ENCODE assay signal across 8 cellular contexts in genomic region chr5:173917788-173918786, GRCh38. TPM values are rescaled to one million over a fixed set of nuclear protein-coding genes. Genes with fewer than 3 reads are reported as not detected.
DNase-seq lines count a peak whose midpoint lies in the region; ATAC-seq and TF ChIP-seq lines count a peak whose summit lies in the region.

No MANE protein-coding gene starts in this region.

- no peaks in the 10 kb centered on the region for H3K36me3 ChIP-seq in ACC112 (ENCODE audit: insufficient read depth, low read length)
- H3K36me3 ChIP-seq in WERI-Rb-1 = no peaks in the 10 kb centered on the region; the same call in 1 of the 2 replicates

- H3K27me3 ChIP-seq in ACC112 (ENCODE audit: insufficient read depth, low read length) (no peaks in the 10 kb centered on the region), WERI-Rb-1 (ENCODE audit: insufficient read depth, low read depth, severe bottlenecking) (no peaks in the 10 kb centered on the region)

- H3K4me3 ChIP-seq in ACC112 (ENCODE audit: low read depth, low read length) (peak overlapping the region; percentile 79), WERI-Rb-1 (ENCODE audit: low read depth, low read length) (peak overlapping the region; percentile 77), coronary artery (peak overlapping the region; percentile 67)

- peaks cover 25% of the 10 kb centered on the region for H3K4me1 ChIP-seq in ACC112 (ENCODE audit: control insufficient read depth, insufficient read depth, low read length, unreplicated experiment)

- ATAC-seq in GM18511 (IDR thresholded peaks at IDR 0.05; ENCODE audit: unreplicated experiment) (peak; percentile 96), HG02938 (IDR thresholded peaks at IDR 0.05; ENCODE audit: unreplicated experiment) (peak; percentile 83), left lobe of liver (peak; percentile 70)

- DNase-seq in NCI-H2029 treated with DMSO at 0.1 percent for 48 hours (lab: John Stamatoyannopoulos, UW) = peak; percentile 93
- peak; percentile 74 for DNase-seq in WERI-Rb-1
- no peak for DNase-seq in coronary artery (ENCODE audit: low spot score)
- DNase-seq in left lobe of liver (ENCODE audit: low spot score) = no peak
- peak; percentile 14 to 28 (median 16) for DNase-seq in stimulated activated CD4-positive, alpha-beta T cell treated with anti-CD3 and anti-CD28 coated beads, TNF-alpha, amount 100 ng/mL, for 1 hour (ENCODE audit: low read depth in 3 of 3, low spot score in 1 of 3)

- H2AFZ ChIP-seq in ACC112 (ENCODE audit: low read length, unreplicated experiment) = peak overlapping the region; percentile 5

- peaks cover 30% of the 10 kb centered on the region for H3K79me2 ChIP-seq in ACC112 (ENCODE audit: control insufficient read depth, insufficient read depth, low read length, unreplicated experiment)

- no peak for TF ChIP-seq CTCF in WERI-Rb-1 (IDR thresholded peaks at IDR 0.05; ENCODE audit: low read depth, low read length)
- no peak for TF ChIP-seq CTCF in coronary artery (IDR thresholded peaks at IDR 0.05)

- H3K27ac ChIP-seq in ACC112 (ENCODE audit: low read depth, low read length) = peak overlapping the region; percentile 88
- peak overlapping the region; percentile 97 for H3K27ac ChIP-seq in WERI-Rb-1
- peak overlapping the region; percentile 80 to 84 for H3K27ac ChIP-seq in coronary artery

- no peaks in the 10 kb centered on the region for H3K9me3 ChIP-seq in WERI-Rb-1 (ENCODE audit: severe bottlenecking)

RNA-seq across cellular contexts. Expression of gene CPEB4, which starts 29.9 kb away (rescaled TPM):
- total RNA-seq in left lobe of liver = 28.2 TPM

Comparison
In these comparisons a context has a peak if more than half of its experiments do, and no peak if none do; other contexts are left out.
1. DNase-seq: peak in NCI-H2029 treated with DMSO at 0.1 percent for 48 hours (single experiment), WERI-Rb-1 (single experiment) and stimulated activated CD4-positive, alpha-beta T cell treated with anti-CD3 and anti-CD28 coated beads, TNF-alpha, amount 100 ng/mL, for 1 hour (3 of 3); none in coronary artery (single experiment) and left lobe of liver (single experiment).
2. Peak in every context shown above with its lines, with median percentiles within 50 percentile points of each other: H3K27ac ChIP-seq, H3K4me3 ChIP-seq and ATAC-seq.